ENCODE assay signal across 8 cellular contexts in the genomic region with DNA sequence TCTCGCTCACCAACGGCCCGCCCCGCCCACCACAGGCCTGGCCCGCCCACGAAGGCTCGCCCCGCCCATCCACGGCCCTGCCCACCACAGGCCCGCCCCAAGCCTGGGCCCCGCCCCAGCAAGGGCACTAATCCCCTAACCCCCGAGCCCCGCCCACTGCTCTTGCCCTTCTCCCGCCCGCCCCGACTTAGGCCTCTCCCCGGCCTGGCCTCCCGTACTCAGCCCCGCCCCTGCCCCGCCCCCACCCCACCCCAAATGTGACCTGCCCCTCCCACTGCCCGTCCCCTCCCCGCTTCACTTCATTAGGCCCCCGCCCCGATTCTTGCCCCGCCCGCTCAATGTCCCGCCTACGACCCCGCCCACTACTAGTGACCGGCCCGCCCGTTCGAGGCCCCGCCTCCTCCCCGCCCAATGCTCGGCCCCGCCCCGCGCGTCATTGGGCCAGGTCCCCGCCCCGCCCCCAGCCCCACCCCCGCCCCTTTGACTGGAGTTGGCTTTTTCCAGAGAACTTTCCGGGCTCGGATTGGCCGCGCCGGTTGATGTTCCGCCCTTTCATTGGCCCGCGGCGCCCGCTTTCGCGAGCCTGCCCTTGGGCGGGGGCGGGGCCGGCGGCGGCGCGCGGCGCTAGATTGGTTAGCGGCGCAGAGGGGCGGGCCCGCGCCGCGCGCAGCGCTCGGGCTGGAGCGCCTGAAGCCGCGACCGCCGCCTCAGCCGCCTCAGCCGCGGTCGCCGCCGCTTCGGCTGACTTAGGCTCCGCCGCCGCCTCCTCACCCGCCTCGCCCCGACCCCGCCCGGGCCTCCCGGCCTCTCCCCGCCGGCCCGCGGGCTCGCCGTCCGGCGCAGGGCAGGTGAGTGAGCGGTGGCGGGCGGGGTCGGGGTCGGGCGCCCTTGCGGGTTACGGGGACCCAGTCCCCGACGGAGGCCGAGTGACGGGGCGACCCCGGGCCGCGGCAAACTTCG. TPM values are rescaled to one million over a fixed set of nuclear protein-coding genes. Genes with fewer than 3 reads are reported as not detected.
A peak's percentile ranks its signal among the peaks of the same experiment; 100 is the strongest.
DNase-seq lines count a peak whose midpoint lies in the region; ATAC-seq, FAIRE-seq and TF ChIP-seq lines count a peak whose summit lies in the region.

A gene (plus strand): TSS at position 705 of the 960 bp plus-strand sequence. CDS start 206,361 bp downstream, outside the sequence.

- no peaks in the 10 kb centered on the region for H3K9me2 ChIP-seq in Karpas-422 (replicated peaks; ENCODE audit: insufficient read depth, low read length)

- H3K9me1 ChIP-seq in keratinocyte (ENCODE audit: control insufficient read depth, extremely low read depth, insufficient read depth, low read length), result no peaks in the 10 kb centered on the region

- no peak for TF ChIP-seq CTCF in keratinocyte (optimal IDR thresholded peaks at IDR 0.05 in 1 of 3, IDR thresholded peaks at IDR 0.05 in 1 of 3, conservative IDR thresholded peaks at IDR 0.05 in 1 of 3; ENCODE audit: extremely low read depth in 1 of 3, insufficient read depth in 2 of 3, low read length in 3 of 3)

- ATAC-seq in GM18498 (IDR thresholded peaks at IDR 0.05; ENCODE audit: unreplicated experiment), result peak; percentile 81
- ATAC-seq in HG02970 (IDR thresholded peaks at IDR 0.05; ENCODE audit: low FRiP score, unreplicated experiment), result peak; percentile 67
- ATAC-seq in activated CD4-positive, CD25-positive, alpha-beta regulatory T cell treated with anti-CD3 and anti-CD28 coated beads, Interleukin-2, amount 50 U/mL, for 24 hours, result peak; percentile 81 to 84

- dilution Hi-C loops in keratinocyte (cut with MboI; ENCODE audit: extremely low pct_ligation_motif_present, low sequenced_read_pairs), result no loop called here

- H3K79me2 ChIP-seq in keratinocyte (ENCODE audit: control insufficient read depth, insufficient read depth, low read length) (no peaks in the 10 kb centered on the region), Karpas-422 (ENCODE audit: low read length) (no peaks in the 10 kb centered on the region)

- H4K20me1 ChIP-seq in keratinocyte (ENCODE audit: control insufficient read depth, extremely low read depth, insufficient read depth, low read length) (no peaks in the 10 kb centered on the region), Karpas-422 (ENCODE audit: insufficient read depth, low read depth, low read length) (no peaks in the 10 kb centered on the region)

- H3K9me3 ChIP-seq in keratinocyte (ENCODE audit: control insufficient read depth, low read depth, low read length) (no peaks in the 10 kb centered on the region), Karpas-422 (ENCODE audit: low read length) (no peaks in the 10 kb centered on the region)

- H2AFZ ChIP-seq in keratinocyte (ENCODE audit: control insufficient read depth, low read length), result no peak within 1 kb of the TSS
- no peak within 1 kb of the TSS for H2AFZ ChIP-seq in Karpas-422 (ENCODE audit: low read length)

- DNase-seq in NCI-H2171 (lab: John Stamatoyannopoulos, UW), result peak; percentile 99
- DNase-seq in central memory CD4-positive, alpha-beta T cell, result peak; percentile 88
- DNase-seq in keratinocyte (ENCODE audit: low read depth, low spot score), result peak; percentile 55
- DNase-seq in stimulated activated CD4-positive, alpha-beta T cell treated with anti-CD3 and anti-CD28 coated beads, Interleukin-15, amount 100 ng/mL, for 1 hour (ENCODE audit: low read depth in 1 of 2, low spot score in 1 of 2), result peak; percentile 91 to 98
- no peak for DNase-seq in Karpas-422

- peak within 1 kb of the TSS; percentile 48 for H3K4me2 ChIP-seq in keratinocyte (ENCODE audit: control insufficient read depth, extremely low read depth, insufficient read depth, low read depth, low read length)
- no peak within 1 kb of the TSS for H3K4me2 ChIP-seq in Karpas-422 (ENCODE audit: low read depth, low read length, poor library complexity, severe bottlenecking)

- H3K9ac ChIP-seq in keratinocyte (ENCODE audit: control insufficient read depth, extremely low read depth, insufficient read depth, low read length), result no peak within 1 kb of the TSS
- H3K9ac ChIP-seq in Karpas-422 (ENCODE audit: low read length), result no peak within 1 kb of the TSS

- H3K27ac ChIP-seq in keratinocyte (ENCODE audit: control insufficient read depth, insufficient read depth, low read length), result no peak within 1 kb of the TSS
- H3K27ac ChIP-seq in Karpas-422 (ENCODE audit: low read length), result no peak within 1 kb of the TSS

- H3K4me3 ChIP-seq in keratinocyte (ENCODE audit: control insufficient read depth in 2 of 3, extremely low read depth in 1 of 3, insufficient read depth in 2 of 3, low read depth in 1 of 3, low read length in 3 of 3), result peak within 1 kb of the TSS; percentile 26 to 43 (median 32)
- H3K4me3 ChIP-seq in Karpas-422 (ENCODE audit: low read length), result no peak within 1 kb of the TSS

- peaks cover 18% of the 10 kb centered on the region for H3K27me3 ChIP-seq in keratinocyte (ENCODE audit: control insufficient read depth, extremely low read depth, insufficient read depth, low read length)
- H3K27me3 ChIP-seq in Karpas-422 (ENCODE audit: low read length), result no peaks in the 10 kb centered on the region

- no peak for FAIRE-seq in keratinocyte (lab: Jason Lieb, UNC)

- H3K4me1 ChIP-seq in keratinocyte (ENCODE audit: control insufficient read depth, extremely low read depth, insufficient read depth, low read length) (peaks cover 8% of the 10 kb centered on the region), Karpas-422 (ENCODE audit: low read length) (peaks cover 14% of the 10 kb centered on the region)

- H3K36me3 ChIP-seq in keratinocyte (ENCODE audit: control insufficient read depth in 2 of 2, extremely low read depth in 1 of 2, insufficient read depth in 2 of 2, low read length in 2 of 2), result no peaks in the 10 kb centered on the region
- H3K36me3 ChIP-seq in Karpas-422 (ENCODE audit: insufficient read depth, low read length), result no peaks in the 10 kb centered on the region

RNA-seq across cellular contexts. Expression of the gene that starts here (rescaled TPM):
- polyA plus RNA-seq in keratinocyte, result 0.10 to 0.26 TPM (median 0.25 TPM) in 3 replicates
- polyA plus RNA-seq in keratinocyte (2011; ENCODE audit: low read depth), result not detected
- polyA plus RNA-seq in keratinocyte (2011; cell fraction: cytosol; rRNA removed), result 0.22 and 0.62 TPM in 2 replicates
- 1.2 and 1.6 TPM in 2 replicates for polyA plus RNA-seq in keratinocyte (2011; cell fraction: nucleus; rRNA removed)
- 0.38 and 1.0 TPM in 2 replicates for polyA plus RNA-seq in keratinocyte (2012; ENCODE audit: low replicate concordance)
- polyA minus RNA-seq in keratinocyte, result 0.76 to 3.3 TPM (median 0.93 TPM) in 3 replicates
- polyA minus RNA-seq in keratinocyte (2011; cell fraction: cytosol; rRNA and poly(A)+ RNA removed), result not detected
- 1.6 and 3.2 TPM in 2 replicates for polyA minus RNA-seq in keratinocyte (2011; cell fraction: nucleus; rRNA and poly(A)+ RNA removed)
- not detected in 2 replicates for total RNA-seq in Karpas-422 (2014; rRNA removed; shearing (Covaris generic); ENCODE audit: low replicate concordance)
